Comparison of ENCODE assay signal across 21 cellular contexts in genomic region chr1:198907423-198907746, GRCh38.
A peak's percentile ranks its signal among the peaks of the same experiment; 100 is the strongest.
DNase-seq lines count a peak whose midpoint lies in the region; ATAC-seq, FAIRE-seq and TF ChIP-seq lines count a peak whose summit lies in the region.
"Had no signal": no experiment of that assay in that cellular context is flagged by ENCODE, and none has a peak within 500 bp of the region (broad histone marks: within the 10 kb centered on the region; RNA-seq: fewer than 3 reads in every experiment).

No MANE protein-coding gene starts in this region.

- TF ChIP-seq POLR2A in endothelial cell of umbilical vein (IDR thresholded peaks at IDR 0.05; ENCODE audit: low read depth, low read length) (no peak), erythroblast (IDR thresholded peaks at IDR 0.05; ENCODE audit: low read length) (no peak)

- DNase-seq in A673 (ENCODE audit: low spot score): no peak
- DNase-seq in DND-41: no peak
- DNase-seq in SK-N-MC (ENCODE audit: low read depth, low spot score): no peak
- DNase-seq in endothelial cell of umbilical vein (ENCODE audit: low read depth, low spot score): no peak
- DNase-seq in erythroblast (lab: John Stamatoyannopoulos, UW): no peak
- no peak for DNase-seq in substantia nigra (lab: John Stamatoyannopoulos, UW)
- DNase-seq in NCI-H526 treated with DMSO at 0.1 percent for 48 hours (lab: John Stamatoyannopoulos, UW): no peak
- DNase-seq: activated CD4-positive, alpha-beta T cell treated with anti-CD3 and anti-CD28 coated beads, Interleukin-2, amount 50 U/mL, for 4 hours; esophagus squamous epithelium; Kasumi-1; left colon; NCI-H146; NCI-H524 treated with DMSO at 0.1 percent for 48 hours; Peyer's patch; stimulated activated CD4-positive, alpha-beta T cell treated with anti-CD3 and anti-CD28 coated beads, Interleukin-1b, Interleukin-23, amount 100 ng/mL, for 48 hours; stimulated activated CD8-positive, alpha-beta memory T cell treated with anti-CD3 and anti-CD28 coated beads, Interleukin-4, amount 100 ng/mL, for 48 hours had no signal

- H3K9ac ChIP-seq in DND-41 (ENCODE audit: low read depth, low read length) (no peak overlapping the region), SK-N-MC (ENCODE audit: insufficient read length) (no peak overlapping the region), endothelial cell of umbilical vein (replicated peaks; ENCODE audit: extremely low read depth, insufficient read depth, low read length) (no peak overlapping the region)
- H3K9ac ChIP-seq: BLaER1 had no signal

- H3K4me3 ChIP-seq in A673 (ENCODE audit: low read depth, low read length, poor library complexity, severe bottlenecking) (no peak overlapping the region), DND-41 (ENCODE audit: low read depth in 1 of 2, low read length in 2 of 2) (no peak overlapping the region), SK-N-MC (no peak overlapping the region), endothelial cell of umbilical vein (replicated peaks in 1 of 3; ENCODE audit: insufficient read depth in 1 of 3, low read depth in 1 of 3, low read length in 3 of 3) (no peak overlapping the region)
- H3K4me3 ChIP-seq: BLaER1, esophagus squamous epithelium, hepatocyte, Peyer's patch, vagina had no signal

- CTCF ChIA-PET in A673 (lab: Charles Lee): no interaction called here
- CTCF ChIA-PET in endothelial cell of umbilical vein (lab: Charles Lee): interaction anchor here (1.4 to 6.2 kb wide), 2 partner anchors 13 to 30 kb away, joined by 4 to 24 read pairs; no protein-coding TSS in a partner anchor

- no peaks in the 10 kb centered on the region for H3K9me1 ChIP-seq in endothelial cell of umbilical vein (replicated peaks; ENCODE audit: control insufficient read depth, extremely low read depth, insufficient read depth, low read length)

- BruUV-seq in A673 (replicated peaks; lab: Mats Ljungman, UMichigan): no TSS peak
- BruUV-seq in endothelial cell of umbilical vein (replicated peaks; lab: Mats Ljungman, UMichigan): no TSS peak

- H3K4me1 ChIP-seq in A673 (ENCODE audit: insufficient read depth, low read length, poor library complexity, severe bottlenecking): peaks cover 91% of the 10 kb centered on the region
- H3K4me1 ChIP-seq in DND-41 (ENCODE audit: insufficient read depth, low read length): peaks cover 99% of the 10 kb centered on the region
- peaks cover 43% of the 10 kb centered on the region for H3K4me1 ChIP-seq in endothelial cell of umbilical vein (ENCODE audit: control insufficient read depth, extremely low read depth, insufficient read depth, low read length)
- H3K4me1 ChIP-seq: Peyer's patch, vagina had no signal

- peak; percentile 86 for FAIRE-seq in endothelial cell of umbilical vein (lab: Jason Lieb, UNC)

- dilution Hi-C loops in endothelial cell of umbilical vein (cut with MboI; ENCODE audit: extremely low pct_ligation_motif_present, low sequenced_read_pairs): no loop called here

- H3K27me3 ChIP-seq in A673 (replicated peaks; ENCODE audit: insufficient read depth, low read depth, low read length, poor library complexity): no peaks in the 10 kb centered on the region
- H3K27me3 ChIP-seq in DND-41 (ENCODE audit: insufficient read depth, low read length, poor library complexity): no peaks in the 10 kb centered on the region
- H3K27me3 ChIP-seq in endothelial cell of umbilical vein (ENCODE audit: control insufficient read depth in 2 of 2, insufficient read depth in 2 of 2, low read length in 2 of 2): no peaks in the 10 kb centered on the region
- H3K27me3 ChIP-seq: BLaER1, esophagus squamous epithelium, hepatocyte, Peyer's patch, vagina had no signal

- no peaks in the 10 kb centered on the region for H3K9me3 ChIP-seq in A673 (ENCODE audit: low read depth, low read length, poor library complexity, severe bottlenecking)
- no peaks in the 10 kb centered on the region for H3K9me3 ChIP-seq in DND-41 (ENCODE audit: insufficient read depth, low read length, severe bottlenecking)
- H3K9me3 ChIP-seq in SK-N-MC (ENCODE audit: low read depth, low read length): no peaks in the 10 kb centered on the region
- no peaks in the 10 kb centered on the region for H3K9me3 ChIP-seq in endothelial cell of umbilical vein (replicated peaks; ENCODE audit: control insufficient read depth, insufficient read depth, low read length)
- H3K9me3 ChIP-seq: esophagus squamous epithelium, Peyer's patch, vagina had no signal

- peak overlapping the region; percentile 60 for H3K27ac ChIP-seq in A673 (ENCODE audit: low read depth, low read length, poor library complexity, severe bottlenecking)
- peak overlapping the region; percentile 5 for H3K27ac ChIP-seq in DND-41 (ENCODE audit: low read length)
- H3K27ac ChIP-seq in SK-N-MC: peak overlapping the region; percentile 100
- H3K27ac ChIP-seq in endothelial cell of umbilical vein (ENCODE audit: insufficient read depth, low read depth, low read length): no peak overlapping the region
- H3K27ac ChIP-seq in substantia nigra (ENCODE audit: low read depth, low read length, poor library complexity, severe bottlenecking): no peak overlapping the region
- H3K27ac ChIP-seq: BLaER1, esophagus squamous epithelium, hepatocyte, HL-60, vagina had no signal

- peaks cover 100% of the 10 kb centered on the region for H3K79me2 ChIP-seq in DND-41 (ENCODE audit: insufficient read depth, low read length)
- peaks cover 93% of the 10 kb centered on the region for H3K79me2 ChIP-seq in endothelial cell of umbilical vein (ENCODE audit: control insufficient read depth, insufficient read depth, low read length)

- H2AFZ ChIP-seq in DND-41 (ENCODE audit: low read depth, low read length) (no peak overlapping the region), endothelial cell of umbilical vein (ENCODE audit: low read depth, low read length) (no peak overlapping the region)
- H2AFZ ChIP-seq: hepatocyte had no signal

- intact Hi-C loops in A673 (cut with micrococcal nuclease; ENCODE audit: unreplicated experiment) (no loop called here), endothelial cell of umbilical vein (cut with micrococcal nuclease) (no loop called here)

- peak; percentile 35 for ATAC-seq in DND-41 (ENCODE audit: insufficient read depth, low read depth)
- no peak for ATAC-seq in HG03097 (IDR thresholded peaks at IDR 0.05; ENCODE audit: low FRiP score, unreplicated experiment)
- ATAC-seq: left colon had no signal

- H4K20me1 ChIP-seq in DND-41 (ENCODE audit: insufficient read depth, low read length) (peaks cover 87% of the 10 kb centered on the region), endothelial cell of umbilical vein (replicated peaks; ENCODE audit: control insufficient read depth, extremely low read depth, insufficient read depth, low read length) (peaks cover 4% of the 10 kb centered on the region)

- H3K36me3 ChIP-seq in A673 (ENCODE audit: insufficient read depth, low read length, poor library complexity, severe bottlenecking) (peaks cover 30% of the 10 kb centered on the region), DND-41 (ENCODE audit: insufficient read depth, low read length) (peaks cover 97% of the 10 kb centered on the region), SK-N-MC (ENCODE audit: insufficient read depth, low read length) (peaks cover 55% of the 10 kb centered on the region), endothelial cell of umbilical vein (ENCODE audit: control insufficient read depth in 2 of 2, extremely low read depth in 1 of 2, insufficient read depth in 2 of 2, low read length in 2 of 2) (peaks cover 0 to 12% of the 10 kb centered on the region in 2 experiments)
- H3K36me3 ChIP-seq: esophagus squamous epithelium, Peyer's patch, vagina had no signal

- peak overlapping the region; percentile 37; the same call in 1 of the 2 replicates for H3K4me2 ChIP-seq in DND-41 (ENCODE audit: insufficient read depth, low read length)
- peak overlapping the region; percentile 28 for H3K4me2 ChIP-seq in endothelial cell of umbilical vein (ENCODE audit: insufficient read depth, low read length)
- H3K4me2 ChIP-seq: BLaER1, hepatocyte had no signal

- POLR2A ChIA-PET in A673 (lab: Charles Lee; ENCODE audit: low non-redundant PET) (no interaction called here), endothelial cell of umbilical vein (lab: Charles Lee) (no interaction called here)

- TF ChIP-seq CTCF in A673 (conservative IDR thresholded peaks at IDR 0.05; ENCODE audit: low read depth, low read length) (no peak; the same call in 1 of the 2 replicates), DND-41 (IDR thresholded peaks at IDR 0.05; ENCODE audit: borderline replicate concordance, extremely low read depth, low read length, poor library complexity, severe bottlenecking) (peak; percentile 27), endothelial cell of umbilical vein (IDR thresholded peaks at IDR 0.05; ENCODE audit: extremely low read depth in 1 of 2, insufficient read depth in 1 of 2, low read depth in 1 of 2, low read length in 2 of 2) (no peak)

TF ChIP-seq in endothelial cell of umbilical vein, 7 proteins besides CTCF, POLR2A, EP300 and RAD21:
- no peak for TF ChIP-seq MAX (IDR thresholded peaks at IDR 0.05; ENCODE audit: insufficient read depth, insufficient read length)
- no peak for TF ChIP-seq POLR2AphosphoS5 (IDR thresholded peaks at IDR 0.05; ENCODE audit: insufficient read depth, low read depth, low read length)
- no peak for TF ChIP-seq JUN (IDR thresholded peaks at IDR 0.05; ENCODE audit: borderline replicate concordance, insufficient read depth, insufficient read length, low read depth)
- TF ChIP-seq GATA2 (IDR thresholded peaks at IDR 0.05; ENCODE audit: insufficient read depth, insufficient read length, low read depth, low read length): no peak
- TF ChIP-seq MYC (IDR thresholded peaks at IDR 0.05; ENCODE audit: low read depth, low read length): no peak
- no peak for TF ChIP-seq EZH2 (IDR thresholded peaks at IDR 0.05; ENCODE audit: borderline replicate concordance, low read depth, low read length, severe bottlenecking)
- no peak for TF ChIP-seq FOS (IDR thresholded peaks at IDR 0.05; ENCODE audit: borderline replicate concordance, insufficient read depth, low read length)
TF ChIP-seq in endothelial cell of umbilical vein: peak in this region for 0.

Comparison
In these comparisons a context has a peak if more than half of its experiments do, and no peak if none do; other contexts are left out.
1. H3K27ac ChIP-seq: peak in A673 (single experiment), DND-41 (single experiment) and SK-N-MC (single experiment); none in endothelial cell of umbilical vein (single experiment) and substantia nigra (single experiment).